11 cellular contexts compared by ENCODE assay signal in the genomic region with DNA sequence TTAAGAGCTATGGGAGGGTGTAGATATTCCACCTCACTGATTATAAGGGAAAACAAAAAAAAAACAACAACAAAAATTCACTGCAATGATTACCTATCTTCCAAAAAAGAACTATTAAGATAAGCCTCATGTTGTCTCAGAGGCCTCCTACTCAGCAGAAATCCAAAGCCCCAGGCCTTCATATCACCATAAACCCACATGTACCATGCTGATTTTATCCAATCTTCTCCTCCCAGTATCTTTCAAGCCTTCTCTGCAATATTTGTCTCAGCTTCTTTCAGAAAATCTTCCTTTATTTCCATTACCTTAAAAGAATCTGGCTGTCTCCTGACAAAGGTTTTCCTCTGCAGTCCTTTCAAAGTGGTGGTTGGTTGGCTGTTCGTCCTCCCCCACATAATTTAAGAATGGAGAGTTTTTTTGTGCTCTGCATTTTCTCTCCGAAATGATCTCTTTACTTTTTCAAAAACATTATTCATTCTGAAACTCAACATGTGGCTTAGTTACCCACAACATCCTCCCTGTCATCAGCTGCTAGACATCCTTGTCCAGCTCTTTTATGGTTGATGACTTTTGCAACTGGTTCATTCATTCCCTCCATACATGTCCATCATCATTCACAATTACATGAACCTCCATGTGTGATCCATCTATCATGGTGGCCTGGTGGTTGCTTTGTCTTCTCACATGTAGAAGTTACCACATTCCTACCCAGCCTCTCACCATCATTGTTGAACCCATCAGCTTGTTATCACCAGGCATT. TPM values are rescaled to one million over a fixed set of nuclear protein-coding genes. Genes with fewer than 3 reads are reported as not detected.
A peak's percentile ranks its signal among the peaks of the same experiment; 100 is the strongest.
DNase-seq lines count a peak whose midpoint lies in the region; ATAC-seq, FAIRE-seq and TF ChIP-seq lines count a peak whose summit lies in the region.
"Had no signal": no experiment of that assay in that cellular context is flagged by ENCODE, and none has a peak within 500 bp of the region (broad histone marks: within the 10 kb centered on the region; RNA-seq: fewer than 3 reads in every experiment).

No MANE protein-coding gene starts in this region.

- intact Hi-C loops in GM12878 (cut with micrococcal nuclease; ENCODE audit: unreplicated experiment), result no loop called here

- 0% methylated on average over 2 of the region's 2 CpGs for WGBS in GM12878 (ENCODE audit: insufficient coverage, insufficient replicate concordance, low lambda C conversion rate, missing lambda C conversion rate)

- no peak for TF ChIP-seq RAD21 in GM12878 (IDR thresholded peaks at IDR 0.05; ENCODE audit: insufficient read depth, low read depth, low read length)

- CTCF ChIA-PET in GM12878 (lab: Yijun Ruan, JAX), result interaction anchor here (1.6 kb wide), 1 partner anchor 101 kb away, joined by 6 read pairs; no protein-coding TSS in a partner anchor

- DNase-seq in GM12878 (ENCODE audit: low read depth, low spot score) (peak; percentile 41), NCI-H1048 (lab: John Stamatoyannopoulos, UW) (no peak), type B pancreatic cell (ENCODE audit: extremely low spot score, unreplicated experiment) (no peak)
- no peak for DNase-seq in stimulated activated CD4-positive, alpha-beta T cell treated with anti-CD3 and anti-CD28 coated beads, Interleukin-15, amount 100 ng/mL, for 24 hours
- DNase-seq: activated T-cell treated with anti-CD3 and anti-CD28 coated beads, Interleukin-2, amount 50 U/mL, for 4 hours; DMS79; NCI-H1417 treated with DMSO at 0.1 percent for 48 hours had no signal

- peak; percentile 82 for FAIRE-seq in GM12878 (lab: Jason Lieb, UNC)

- ATAC-seq in GM18870 (IDR thresholded peaks at IDR 0.05; ENCODE audit: unreplicated experiment), result peak; percentile 71
- peak; percentile 82 for ATAC-seq in GM21528 (IDR thresholded peaks at IDR 0.05; ENCODE audit: low FRiP score, unreplicated experiment)
- peak; percentile 81 for ATAC-seq in HG03159 (IDR thresholded peaks at IDR 0.05; ENCODE audit: unreplicated experiment)
- ATAC-seq in GM12878, result peak; percentile 78
- ATAC-seq: activated T-cell treated with anti-CD3 and anti-CD28 coated beads, Interleukin-2, amount 50 U/mL, for 4 hours had no signal

- BruUV-seq in GM12878 (replicated peaks; lab: Mats Ljungman, UMichigan), result no TSS peak

- H3K27ac Mint-ChIP-seq in type B pancreatic cell, result no peak overlapping the region

- TF ChIP-seq EP300 in GM12878 (IDR thresholded peaks at IDR 0.05; ENCODE audit: borderline replicate concordance in 1 of 2, control insufficient read depth in 1 of 2, low read depth in 2 of 2, low read length in 2 of 2), result peak; percentile 39 to 49; a peak in 1 of 4 replicates

- no peaks in the 10 kb centered on the region for H4K20me1 ChIP-seq in GM12878 (ENCODE audit: control insufficient read depth, insufficient read depth)

- TF ChIP-seq CTCF in GM12878 (IDR thresholded peaks at IDR 0.05 in 2 of 3, conservative IDR thresholded peaks at IDR 0.05 in 1 of 3; ENCODE audit: control insufficient read depth in 2 of 3, extremely low read depth in 1 of 3, insufficient read depth in 1 of 3, low read depth in 3 of 3, low read length in 3 of 3) (no peak), type B pancreatic cell (conservative IDR thresholded peaks at IDR 0.05) (no peak)

- POLR2A ChIA-PET in GM12878 (lab: Charles Lee), result no interaction called here

- H3K79me2 ChIP-seq in GM12878 (ENCODE audit: control insufficient read depth, insufficient read depth, low read length), result no peaks in the 10 kb centered on the region

- H2AFZ ChIP-seq in GM12878 (ENCODE audit: control insufficient read depth, low read depth, low read length), result no peak overlapping the region

- SMC1A ChIA-PET in GM12878 (lab: Charles Lee; ENCODE audit: uncharacterized antibody, unreplicated experiment), result no interaction called here

- peaks cover 6% of the 10 kb centered on the region for H3K9me3 Mint-ChIP-seq in type B pancreatic cell
- H3K9me3 Mint-ChIP-seq: activated T-cell treated with anti-CD3 and anti-CD28 coated beads, Interleukin-2, amount 50 U/mL, for 4 hours had no signal

- peaks cover 23% of the 10 kb centered on the region for H3K4me1 ChIP-seq in GM12878 (ENCODE audit: control insufficient read depth, insufficient read depth, low read length)

- peak overlapping the region; percentile 15; the same call in 1 of the 2 replicates for H3K4me2 ChIP-seq in GM12878 (ENCODE audit: control insufficient read depth, insufficient read depth)

- H3K9ac ChIP-seq in GM12878 (ENCODE audit: control insufficient read depth, insufficient read depth, low read length), result no peak overlapping the region

- no peaks in the 10 kb centered on the region for H3K4me1 Mint-ChIP-seq in type B pancreatic cell (ENCODE audit: unreplicated experiment)

- 0 out of 4 replicates have a peak, but pooled peaks cover 0 to 2% of the 10 kb centered on the region in 2 experiments for H3K27me3 ChIP-seq in GM12878 (replicated peaks in 1 of 2; ENCODE audit: control insufficient read depth in 2 of 2, insufficient read depth in 2 of 2, low read length in 1 of 2)

- in situ Hi-C loops in GM12878 (cut with MboI), result no loop called here

- no peaks in the 10 kb centered on the region for H3K36me3 Mint-ChIP-seq in type B pancreatic cell

- no peaks in the 10 kb centered on the region for H3K27me3 Mint-ChIP-seq in type B pancreatic cell

- no peaks in the 10 kb centered on the region for H3K9me3 ChIP-seq in GM12878 (replicated peaks; ENCODE audit: control insufficient read depth, insufficient read depth, low read length)

- RAD21 ChIA-PET in GM12878 (lab: Charles Lee; ENCODE audit: unreplicated experiment), result no interaction called here

- H3K27ac ChIP-seq in GM12878 (ENCODE audit: control insufficient read depth, insufficient read depth), result no peak overlapping the region

- no peak for TF ChIP-seq POLR2A in GM12878 (IDR thresholded peaks at IDR 0.05; ENCODE audit: low read depth, low read length)

- no peaks in the 10 kb centered on the region for H3K36me3 ChIP-seq in GM12878 (ENCODE audit: control insufficient read depth in 2 of 2, insufficient read depth in 2 of 2, low read length in 1 of 2)

- H3K4me3 Mint-ChIP-seq in type B pancreatic cell, result no peak overlapping the region
- H3K4me3 Mint-ChIP-seq: activated T-cell treated with anti-CD3 and anti-CD28 coated beads, Interleukin-2, amount 50 U/mL, for 4 hours had no signal

- no peak overlapping the region for H3K4me3 ChIP-seq in GM12878

RNA-seq across cellular contexts. Expression of a gene that starts 2.9 kb away (rescaled TPM):
- total RNA-seq in GM12878 (2013; cell fraction: nucleolus; rRNA removed), result not detected in 2 replicates
- not detected in 2 replicates for total RNA-seq in GM12878 (2014; rRNA removed)
- not detected in 2 replicates for total RNA-seq in GM12878 (2014; rRNA removed; fragmentation: Illumina TruSeq; extraction: Trizol)
- not detected in 2 replicates for total RNA-seq in GM12878 (2021)
- polyA plus RNA-seq in GM12878 (2011; ENCODE audit: low read depth), result not detected
- not detected in 2 replicates for polyA plus RNA-seq in GM12878 (2011; rRNA removed)
- polyA plus RNA-seq in GM12878 (2011; cell fraction: cytosol; rRNA removed), result not detected in 2 replicates
- polyA plus RNA-seq in GM12878 (2011; cell fraction: nucleus; rRNA removed), result not detected in 2 replicates
- polyA plus RNA-seq in GM12878 (2012), result not detected in 2 replicates
- not detected in 2 replicates for polyA plus RNA-seq in GM12878 (2014; fragmentation: Illumina TruSeq; extraction: Trizol)
- polyA plus RNA-seq in GM12878 (2014; fragmentation: Nextera tagmentation; extraction: Ambion mirVana), result not detected
- polyA plus RNA-seq in GM12878 (2014; rRNA removed), result not detected in 2 replicates
- not detected for polyA plus RNA-seq in GM12878 (2016; fragmentation: Nextera tagmentation; extraction: Ambion mirVana)
- not detected in 2 replicates for polyA minus RNA-seq in GM12878 (2011; rRNA and poly(A)+ RNA removed)
- polyA minus RNA-seq in GM12878 (2011; cell fraction: cytosol; rRNA and poly(A)+ RNA removed), result not detected in 2 replicates
- not detected in 2 replicates for polyA minus RNA-seq in GM12878 (2011; cell fraction: nucleus; rRNA and poly(A)+ RNA removed)
- total RNA-seq in type B pancreatic cell (ENCODE audit: low replicate concordance), result 0.53 TPM in 1 of 2 replicates, not detected in the other
- total RNA-seq: activated T-cell treated with anti-CD3 and anti-CD28 coated beads, Interleukin-2, amount 50 U/mL, for 4 hours; mononuclear cell had no signal

RNA-seq across cellular contexts. Expression of a gene that starts 50.1 kb away (rescaled TPM):
- not detected in 2 replicates for total RNA-seq in GM12878 (2013; cell fraction: nucleolus; rRNA removed)
- total RNA-seq in GM12878 (2014; rRNA removed), result not detected in 2 replicates
- not detected in 2 replicates for total RNA-seq in GM12878 (2014; rRNA removed; fragmentation: Illumina TruSeq; extraction: Trizol)
- not detected in 2 replicates for total RNA-seq in GM12878 (2021)
- polyA plus RNA-seq in GM12878 (2011; ENCODE audit: low read depth), result not detected
- not detected in 2 replicates for polyA plus RNA-seq in GM12878 (2011; rRNA removed)
- polyA plus RNA-seq in GM12878 (2011; cell fraction: cytosol; rRNA removed), result not detected in 2 replicates
- polyA plus RNA-seq in GM12878 (2011; cell fraction: nucleus; rRNA removed), result not detected in 2 replicates
- 0.04 TPM in 1 of 2 replicates, not detected in the other for polyA plus RNA-seq in GM12878 (2012)
- polyA plus RNA-seq in GM12878 (2014; fragmentation: Illumina TruSeq; extraction: Trizol), result not detected in 2 replicates
- not detected for polyA plus RNA-seq in GM12878 (2014; fragmentation: Nextera tagmentation; extraction: Ambion mirVana)
- polyA plus RNA-seq in GM12878 (2014; rRNA removed), result not detected in 2 replicates
- polyA plus RNA-seq in GM12878 (2016; fragmentation: Nextera tagmentation; extraction: Ambion mirVana), result not detected
- polyA minus RNA-seq in GM12878 (2011; rRNA and poly(A)+ RNA removed), result not detected in 2 replicates
- not detected in 2 replicates for polyA minus RNA-seq in GM12878 (2011; cell fraction: cytosol; rRNA and poly(A)+ RNA removed)
- polyA minus RNA-seq in GM12878 (2011; cell fraction: nucleus; rRNA and poly(A)+ RNA removed), result not detected in 2 replicates
- 0.17 and 0.24 TPM in 2 replicates for total RNA-seq in type B pancreatic cell (ENCODE audit: low replicate concordance)
- total RNA-seq: activated T-cell treated with anti-CD3 and anti-CD28 coated beads, Interleukin-2, amount 50 U/mL, for 4 hours; mononuclear cell had no signal

RNA-seq across cellular contexts. Expression of a gene that starts 52.7 kb away (rescaled TPM):
- not detected in 2 replicates for total RNA-seq in GM12878 (2013; cell fraction: nucleolus; rRNA removed)
- total RNA-seq in GM12878 (2014; rRNA removed), result not detected in 2 replicates
- not detected in 2 replicates for total RNA-seq in GM12878 (2014; rRNA removed; fragmentation: Illumina TruSeq; extraction: Trizol)
- not detected in 2 replicates for total RNA-seq in GM12878 (2021)
- polyA plus RNA-seq in GM12878 (2011; ENCODE audit: low read depth), result not detected
- not detected in 2 replicates for polyA plus RNA-seq in GM12878 (2011; rRNA removed)
- polyA plus RNA-seq in GM12878 (2011; cell fraction: cytosol; rRNA removed), result not detected in 2 replicates
- polyA plus RNA-seq in GM12878 (2011; cell fraction: nucleus; rRNA removed), result not detected in 2 replicates
- 0.03 TPM in 1 of 2 replicates, not detected in the other for polyA plus RNA-seq in GM12878 (2012)
- polyA plus RNA-seq in GM12878 (2014; fragmentation: Illumina TruSeq; extraction: Trizol), result 0.01 TPM in 1 of 2 replicates, not detected in the other
- not detected for polyA plus RNA-seq in GM12878 (2014; fragmentation: Nextera tagmentation; extraction: Ambion mirVana)
- not detected in 2 replicates for polyA plus RNA-seq in GM12878 (2014; rRNA removed)
- not detected for polyA plus RNA-seq in GM12878 (2016; fragmentation: Nextera tagmentation; extraction: Ambion mirVana)
- polyA minus RNA-seq in GM12878 (2011; rRNA and poly(A)+ RNA removed), result not detected in 2 replicates
- not detected in 2 replicates for polyA minus RNA-seq in GM12878 (2011; cell fraction: cytosol; rRNA and poly(A)+ RNA removed)
- polyA minus RNA-seq in GM12878 (2011; cell fraction: nucleus; rRNA and poly(A)+ RNA removed), result not detected in 2 replicates
- not detected in 2 replicates for total RNA-seq in type B pancreatic cell (ENCODE audit: low replicate concordance)
- total RNA-seq: activated T-cell treated with anti-CD3 and anti-CD28 coated beads, Interleukin-2, amount 50 U/mL, for 4 hours; mononuclear cell had no signal
